ENCODE assay signal across 19 cellular contexts in genomic region chr1:28295936-28296335, GRCh38.
"Had no signal": no experiment of that assay in that cellular context is flagged by ENCODE, and none has a peak within 500 bp of the region (broad histone marks: within the 10 kb centered on the region; RNA-seq: fewer than 3 reads in every experiment).

No MANE protein-coding gene starts in this region.

- H3K27me3 Mint-ChIP-seq: activated naive CD8-positive, alpha-beta T cell treated with anti-CD3 and anti-CD28 coated beads, Interleukin-2, amount 50 U/mL, for 24 hours had no signal

- H3K4me1 Mint-ChIP-seq: activated naive CD8-positive, alpha-beta T cell treated with anti-CD3 and anti-CD28 coated beads, Interleukin-2, amount 50 U/mL, for 24 hours had no signal

- H3K27ac Mint-ChIP-seq: activated CD4-positive, alpha-beta T cell treated with anti-CD3 and anti-CD28 coated beads, Interleukin-2, amount 10 ng/mL, durations not matched to agents 7 days and 5 days; activated naive CD4-positive, alpha-beta T cell treated with anti-CD3 and anti-CD28 coated beads for 36 hours; activated naive CD8-positive, alpha-beta T cell treated with anti-CD3 and anti-CD28 coated beads, Interleukin-2, amount 50 U/mL, for 24 hours; activated T-helper 17 cell treated with anti-CD3 and anti-CD28 coated beads, Interleukin-2, amount 50 U/mL, for 72 hours; effector memory CD8-positive, alpha-beta T cell; stimulated activated naive B cell treated with anti-CD40 and anti-IgM and Interleukin-4, amounts not matched to agents 10 μg/mL and 1 μg/mL and 100 μg/mL, for 72 hours had no signal

- DNase-seq: activated CD4-positive, alpha-beta T cell treated with anti-CD3 and anti-CD28 coated beads, Interleukin-2, amount 10 ng/mL, durations not matched to agents 7 days and 5 days; activated naive CD4-positive, alpha-beta T cell treated with anti-CD3 and anti-CD28 coated beads for 36 hours; activated naive CD8-positive, alpha-beta T cell treated with anti-CD3 and anti-CD28 coated beads, Interleukin-2, amount 50 U/mL, for 24 hours; activated T-cell treated with anti-CD3 and anti-CD28 coated beads for 4 hours; aorta; cerebellar nuclear complex; dermis blood vessel endothelial cell; effector memory CD8-positive, alpha-beta T cell; left ventricle myocardium superior; mesendoderm; stimulated activated CD4-positive, alpha-beta T cell treated with anti-CD3 and anti-CD28 coated beads, Interleukin-15, amount 100 ng/mL, for 24 hours; stimulated activated CD4-positive, alpha-beta T cell treated with anti-CD3 and anti-CD28 coated beads, Interleukin-4, amount 100 ng/mL, for 1 hour; stimulated activated naive B cell treated with anti-CD40 and anti-IgM and Interleukin-4, amounts not matched to agents 10 μg/mL and 1 μg/mL and 100 μg/mL, for 72 hours had no signal

- H3K36me3 Mint-ChIP-seq: stimulated activated naive B cell treated with anti-CD40 and anti-IgM and Interleukin-4, amounts not matched to agents 10 μg/mL and 1 μg/mL and 100 μg/mL, for 72 hours had no signal

- H3K27ac ChIP-seq: breast epithelium, epithelial cell of prostate, tibial nerve had no signal

- H3K4me3 ChIP-seq: ovary, tibial nerve had no signal

- H3K4me3 Mint-ChIP-seq: activated CD4-positive, alpha-beta T cell treated with anti-CD3 and anti-CD28 coated beads, Interleukin-2, amount 10 ng/mL, durations not matched to agents 7 days and 5 days; activated naive CD4-positive, alpha-beta T cell treated with anti-CD3 and anti-CD28 coated beads for 36 hours; activated naive CD8-positive, alpha-beta T cell treated with anti-CD3 and anti-CD28 coated beads, Interleukin-2, amount 50 U/mL, for 24 hours; activated T-helper 17 cell treated with anti-CD3 and anti-CD28 coated beads, Interleukin-2, amount 50 U/mL, for 72 hours; effector memory CD8-positive, alpha-beta T cell; stimulated activated naive B cell treated with anti-CD40 and anti-IgM and Interleukin-4, amounts not matched to agents 10 μg/mL and 1 μg/mL and 100 μg/mL, for 72 hours had no signal

- ATAC-seq: activated naive CD8-positive, alpha-beta T cell treated with anti-CD3 and anti-CD28 coated beads, Interleukin-2, amount 50 U/mL, for 24 hours; activated T-helper 17 cell treated with anti-CD3 and anti-CD28 coated beads, Interleukin-2, amount 50 U/mL, for 72 hours; effector memory CD8-positive, alpha-beta T cell; left ventricle myocardium superior; stimulated activated naive B cell treated with anti-CD40 and anti-IgM and Interleukin-4, amounts not matched to agents 10 μg/mL and 1 μg/mL and 100 μg/mL, for 72 hours had no signal

- H3K36me3 ChIP-seq: breast epithelium, ovary, tibial nerve had no signal

- FAIRE-seq: frontal cortex had no signal

- H3K27me3 ChIP-seq: breast epithelium, ovary, tibial nerve had no signal

- H3K9me3 Mint-ChIP-seq: activated CD4-positive, alpha-beta T cell treated with anti-CD3 and anti-CD28 coated beads, Interleukin-2, amount 10 ng/mL, durations not matched to agents 7 days and 5 days; activated naive CD4-positive, alpha-beta T cell treated with anti-CD3 and anti-CD28 coated beads for 36 hours; activated naive CD8-positive, alpha-beta T cell treated with anti-CD3 and anti-CD28 coated beads, Interleukin-2, amount 50 U/mL, for 24 hours; activated T-helper 17 cell treated with anti-CD3 and anti-CD28 coated beads, Interleukin-2, amount 50 U/mL, for 72 hours; effector memory CD8-positive, alpha-beta T cell; stimulated activated naive B cell treated with anti-CD40 and anti-IgM and Interleukin-4, amounts not matched to agents 10 μg/mL and 1 μg/mL and 100 μg/mL, for 72 hours had no signal

- H3K9me3 ChIP-seq: breast epithelium, ovary, tibial nerve had no signal
